Comparison of ENCODE assay signal across 8 cellular contexts in genomic region chr21:16419188-16419874, GRCh38.
DNase-seq lines count a peak whose midpoint lies in the region; ATAC-seq and TF ChIP-seq lines count a peak whose summit lies in the region.

No MANE protein-coding gene starts in this region.

- peaks cover 12% of the 10 kb centered on the region for H3K9me3 Mint-ChIP-seq in activated T-helper 2 cell treated with anti-CD3 and anti-CD28 coated beads, Interferon-gamma antibody, Interleukin-2, Interleukin-4, amounts not matched to agents 10 μg/mL and 5 μg/mL and 100 μg/mL, durations not matched to agents 14 hours and 24 hours and 36 hours
- H3K9me3 Mint-ChIP-seq in natural killer cell, result peaks cover 7 to 12% of the 10 kb centered on the region in 2 donors

- H3K4me3 Mint-ChIP-seq in activated T-helper 2 cell treated with anti-CD3 and anti-CD28 coated beads, Interferon-gamma antibody, Interleukin-2, Interleukin-4, amounts not matched to agents 10 μg/mL and 5 μg/mL and 100 μg/mL, durations not matched to agents 14 hours and 24 hours and 36 hours (ENCODE audit: low read depth), result no peak overlapping the region
- no peak overlapping the region for H3K4me3 Mint-ChIP-seq in natural killer cell

- no peaks in the 10 kb centered on the region for H3K27me3 Mint-ChIP-seq in activated T-helper 2 cell treated with anti-CD3 and anti-CD28 coated beads, Interferon-gamma antibody, Interleukin-2, Interleukin-4, amounts not matched to agents 10 μg/mL and 5 μg/mL and 100 μg/mL, durations not matched to agents 14 hours and 24 hours and 36 hours (ENCODE audit: low read depth)
- no peaks in the 10 kb centered on the region for H3K27me3 Mint-ChIP-seq in natural killer cell (ENCODE audit: low read depth in 2 of 2)

- no peaks in the 10 kb centered on the region for H3K36me3 ChIP-seq in SK-N-SH (replicated peaks in 1 of 2; ENCODE audit: control insufficient read depth in 1 of 2, insufficient read depth in 2 of 2, low read length in 1 of 2)

- H3K36me3 Mint-ChIP-seq in activated T-helper 2 cell treated with anti-CD3 and anti-CD28 coated beads, Interferon-gamma antibody, Interleukin-2, Interleukin-4, amounts not matched to agents 10 μg/mL and 5 μg/mL and 100 μg/mL, durations not matched to agents 14 hours and 24 hours and 36 hours (ENCODE audit: low read depth), result no peaks in the 10 kb centered on the region
- no peaks in the 10 kb centered on the region for H3K36me3 Mint-ChIP-seq in natural killer cell

- no peaks in the 10 kb centered on the region for H3K27me3 ChIP-seq in SK-N-SH (ENCODE audit: insufficient read depth)

- ATAC-seq in GM19023 (IDR thresholded peaks at IDR 0.05; ENCODE audit: unreplicated experiment) (no peak), HG02798 (IDR thresholded peaks at IDR 0.05; ENCODE audit: poor library complexity, unreplicated experiment) (no peak), natural killer cell (no peak)

- in situ Hi-C loops in G401 (cut with HindIII; ENCODE audit: low sequenced_read_pairs), result no loop called here

- H3K27ac ChIP-seq in SK-N-SH (ENCODE audit: low read depth in 2 of 2, low read length in 1 of 2), result peak overlapping the region in 1 of 2 experiments; percentile 96; a peak in 2 of 4 replicates

- TF ChIP-seq RAD21 in SK-N-SH (IDR thresholded peaks at IDR 0.05; ENCODE audit: low read length), result peak; percentile 39

- CTCF ChIA-PET in SK-N-SH (lab: Yijun Ruan, JAX), result interaction anchor here (0.9 to 1.2 kb wide), 4 partner anchors 13 to 593 kb away, joined by 3 to 4 read pairs (median 3); no protein-coding TSS in a partner anchor

- no peaks in the 10 kb centered on the region for H4K20me1 ChIP-seq in SK-N-SH (ENCODE audit: insufficient read depth)

- TF ChIP-seq CTCF in SK-N-SH (IDR thresholded peaks at IDR 0.05), result no peak
- no peak for TF ChIP-seq CTCF in natural killer cell (IDR thresholded peaks at IDR 0.05)

- DNase-seq in G401 (ENCODE audit: low spot score) (peak; percentile 78), SK-N-SH (peak; percentile 59), cardiac septum (ENCODE audit: low spot score) (peak; percentile 84), retina (peak; percentile 53), natural killer cell (no peak)
- DNase-seq in activated T-helper 2 cell treated with anti-CD3 and anti-CD28 coated beads, Interferon-gamma antibody, Interleukin-2, Interleukin-4, amounts not matched to agents 10 μg/mL and 5 μg/mL and 100 μg/mL, durations not matched to agents 14 hours and 24 hours and 36 hours (ENCODE audit: low spot score), result no peak

- H3K4me1 ChIP-seq in SK-N-SH (ENCODE audit: control insufficient read depth in 1 of 2, insufficient read depth in 2 of 2, low read depth in 1 of 2, low read length in 1 of 2), result peaks cover 0 to 3% of the 10 kb centered on the region in 2 experiments; a peak in 2 of 4 replicates

- intact Hi-C loops in cardiac septum (cut with DNase I), result loop anchor here (5.0 kb wide), 1 partner anchor 42 kb away; no protein-coding TSS in a partner anchor
- intact Hi-C loops in activated T-helper 2 cell treated with anti-CD3 and anti-CD28 coated beads, Interferon-gamma antibody, Interleukin-2, Interleukin-4, amounts not matched to agents 10 μg/mL and 5 μg/mL and 100 μg/mL, durations not matched to agents 14 hours and 24 hours and 36 hours (cut with micrococcal nuclease), result no loop called here
- intact Hi-C loops in natural killer cell (cut with micrococcal nuclease), result no loop called here

- POLR2A ChIA-PET in SK-N-SH (lab: Yijun Ruan, JAX), result interaction anchor here (0.7 kb wide), 1 partner anchor 157 kb away, joined by 3 read pairs; no protein-coding TSS in a partner anchor

- H2AFZ ChIP-seq in SK-N-SH (ENCODE audit: low read depth), result 0 out of 2 replicates have a peak overlapping the region, but pooled peaks have one; percentile 29

- H3K9me3 ChIP-seq in SK-N-SH, result no peaks in the 10 kb centered on the region

- no peaks in the 10 kb centered on the region for H3F3A ChIP-seq in SK-N-SH (replicated peaks; ENCODE audit: insufficient read depth)

- no peak overlapping the region for H3K27ac Mint-ChIP-seq in activated T-helper 2 cell treated with anti-CD3 and anti-CD28 coated beads, Interferon-gamma antibody, Interleukin-2, Interleukin-4, amounts not matched to agents 10 μg/mL and 5 μg/mL and 100 μg/mL, durations not matched to agents 14 hours and 24 hours and 36 hours
- H3K27ac Mint-ChIP-seq in natural killer cell, result no peak overlapping the region

- 13% methylated on average over 13 of the region's 13 CpGs for WGBS in SK-N-SH (ENCODE audit: low lambda C conversion rate)

- H3K9me2 ChIP-seq in SK-N-SH, result no peaks in the 10 kb centered on the region

- no peak overlapping the region for H3K9ac ChIP-seq in SK-N-SH

- peak overlapping the region; percentile 28 to 35; a peak in 3 of 4 replicates for H3K4me3 ChIP-seq in SK-N-SH (ENCODE audit: low read depth in 2 of 2, low read length in 1 of 2)

- no peaks in the 10 kb centered on the region for H3K79me2 ChIP-seq in SK-N-SH (ENCODE audit: insufficient read depth)

- peak in 1 of 2 experiments; percentile 70; a peak in 2 of 4 replicates for TF ChIP-seq EP300 in SK-N-SH (IDR thresholded peaks at IDR 0.05; ENCODE audit: borderline replicate concordance in 1 of 2, low read depth in 1 of 2, low read length in 1 of 2)

- no peak overlapping the region for H3K4me2 ChIP-seq in SK-N-SH

- no peaks in the 10 kb centered on the region for H3K4me1 Mint-ChIP-seq in activated T-helper 2 cell treated with anti-CD3 and anti-CD28 coated beads, Interferon-gamma antibody, Interleukin-2, Interleukin-4, amounts not matched to agents 10 μg/mL and 5 μg/mL and 100 μg/mL, durations not matched to agents 14 hours and 24 hours and 36 hours (ENCODE audit: low read depth)
- no peaks in the 10 kb centered on the region for H3K4me1 Mint-ChIP-seq in natural killer cell

TF ChIP-seq in SK-N-SH, 30 proteins besides CTCF, POLR2A, EP300 and RAD21 (continues in another document):
- TF ChIP-seq SIN3A (IDR thresholded peaks at IDR 0.05; ENCODE audit: borderline replicate concordance, low read depth, low read length) (no peak), EZH2phosphoT487 (IDR thresholded peaks at IDR 0.05; ENCODE audit: borderline replicate concordance, low read depth) (no peak), YY1 (IDR thresholded peaks at IDR 0.05; ENCODE audit: low read depth) (no peak), MXI1 (IDR thresholded peaks at IDR 0.05; ENCODE audit: low read depth, low read length) (peak; percentile 72), NRF1 (IDR thresholded peaks at IDR 0.05; ENCODE audit: low read depth, low read length) (no peak), GABPA (IDR thresholded peaks at IDR 0.05; ENCODE audit: low read depth) (no peak), FOSL2 (IDR thresholded peaks at IDR 0.05; ENCODE audit: borderline replicate concordance, low read depth) (no peak), TEAD4 (IDR thresholded peaks at IDR 0.05; ENCODE audit: borderline replicate concordance, insufficient read depth) (no peak), MEF2A (IDR thresholded peaks at IDR 0.05; ENCODE audit: borderline replicate concordance, low read depth) (no peak), TCF12 (IDR thresholded peaks at IDR 0.05) (no peak), RCOR1 (IDR thresholded peaks at IDR 0.05; ENCODE audit: low read length) (peak; percentile 59), ZBTB33 (IDR thresholded peaks at IDR 0.05; ENCODE audit: borderline replicate concordance, low read depth) (no peak), SMC3 (IDR thresholded peaks at IDR 0.05; ENCODE audit: low read depth, low read length) (no peak), MAX (IDR thresholded peaks at IDR 0.05; ENCODE audit: low read depth) (no peak)
- TF ChIP-seq, protein P1, sequence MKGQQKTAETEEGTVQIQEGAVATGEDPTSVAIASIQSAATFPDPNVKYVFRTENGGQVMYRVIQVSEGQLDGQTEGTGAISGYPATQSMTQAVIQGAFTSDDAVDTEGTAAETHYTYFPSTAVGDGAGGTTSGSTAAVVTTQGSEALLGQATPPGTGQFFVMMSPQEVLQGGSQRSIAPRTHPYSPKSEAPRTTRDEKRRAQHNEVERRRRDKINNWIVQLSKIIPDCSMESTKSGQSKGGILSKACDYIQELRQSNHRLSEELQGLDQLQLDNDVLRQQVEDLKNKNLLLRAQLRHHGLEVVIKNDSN (IDR thresholded peaks at IDR 0.05; ENCODE audit: borderline replicate concordance, low read depth), result no peak
- TF ChIP-seq, protein P2, sequence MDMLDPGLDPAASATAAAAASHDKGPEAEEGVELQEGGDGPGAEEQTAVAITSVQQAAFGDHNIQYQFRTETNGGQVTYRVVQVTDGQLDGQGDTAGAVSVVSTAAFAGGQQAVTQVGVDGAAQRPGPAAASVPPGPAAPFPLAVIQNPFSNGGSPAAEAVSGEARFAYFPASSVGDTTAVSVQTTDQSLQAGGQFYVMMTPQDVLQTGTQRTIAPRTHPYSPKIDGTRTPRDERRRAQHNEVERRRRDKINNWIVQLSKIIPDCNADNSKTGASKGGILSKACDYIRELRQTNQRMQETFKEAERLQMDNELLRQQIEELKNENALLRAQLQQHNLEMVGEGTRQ (IDR thresholded peaks at IDR 0.05; ENCODE audit: borderline replicate concordance, low read depth, low read length), result no peak

Comparison
In these comparisons a context has a peak if more than half of its experiments do, and no peak if none do; other contexts are left out.
1. DNase-seq: peak in G401 (single experiment), SK-N-SH (single experiment), cardiac septum (single experiment) and retina (single experiment); none in activated T-helper 2 cell treated with anti-CD3 and anti-CD28 coated beads, Interferon-gamma antibody, Interleukin-2, Interleukin-4, amounts not matched to agents 10 μg/mL and 5 μg/mL and 100 μg/mL, durations not matched to agents 14 hours and 24 hours and 36 hours (single experiment) and natural killer cell (single experiment).